Comparison of ENCODE assay signal across 16 cellular contexts in genomic region chr3:179425075-179425474, GRCh38. TPM values are rescaled to one million over a fixed set of nuclear protein-coding genes. Genes with fewer than 3 reads are reported as not detected.
DNase-seq lines count a peak whose midpoint lies in the region; ATAC-seq and TF ChIP-seq lines count a peak whose summit lies in the region.
"Had no signal": no experiment of that assay in that cellular context is flagged by ENCODE, and none has a peak within 500 bp of the region (broad histone marks: within the 10 kb centered on the region; RNA-seq: fewer than 3 reads in every experiment).

No MANE protein-coding gene starts in this region.

- H3K27ac ChIP-seq in mesendoderm (ENCODE audit: low read depth, low read length) (no peak overlapping the region), osteoblast (ENCODE audit: low read depth, low read length) (no peak overlapping the region)
- H3K27ac ChIP-seq: GM23248 had no signal

- no peak for TF ChIP-seq CTCF in osteoblast (IDR thresholded peaks at IDR 0.05; ENCODE audit: extremely low read depth, low read depth, low read length)

- H3K4me3 ChIP-seq in mesendoderm (ENCODE audit: low read length): no peak overlapping the region
- no peak overlapping the region for H3K4me3 ChIP-seq in osteoblast (ENCODE audit: insufficient read depth, low read length)
- H3K4me3 ChIP-seq: GM23248 had no signal

- no peak overlapping the region for H2BK120ac ChIP-seq in mesendoderm (ENCODE audit: low read depth, low read length)

- no peak overlapping the region for H3K4me2 ChIP-seq in mesendoderm (ENCODE audit: low read length)
- no peak overlapping the region for H3K4me2 ChIP-seq in osteoblast (ENCODE audit: insufficient read depth, low read length)

- peaks cover 15 to 50% of the 10 kb centered on the region in 2 donors for H3K4me1 Mint-ChIP-seq in stimulated activated naive B cell treated with anti-CD40 and anti-IgM and Interleukin-4, amounts not matched to agents 10 μg/mL and 1 μg/mL and 100 μg/mL, for 72 hours
- H3K4me1 Mint-ChIP-seq: CD4-positive, alpha-beta memory T cell had no signal

- no peak overlapping the region for H4K8ac ChIP-seq in mesendoderm (ENCODE audit: low read depth, low read length)

- no peak overlapping the region for H2AFZ ChIP-seq in osteoblast (ENCODE audit: low read length)
- H2AFZ ChIP-seq: GM23248 had no signal

- H3K9me3 Mint-ChIP-seq in stimulated activated naive B cell treated with anti-CD40 and anti-IgM and Interleukin-4, amounts not matched to agents 10 μg/mL and 1 μg/mL and 100 μg/mL, for 72 hours: no peaks in the 10 kb centered on the region

- no peak overlapping the region for H4K5ac ChIP-seq in mesendoderm (ENCODE audit: low read length)

- peaks cover 20% of the 10 kb centered on the region for H3K79me1 ChIP-seq in mesendoderm (ENCODE audit: low read length)

- peaks cover 2% of the 10 kb centered on the region for H3K4me1 ChIP-seq in mesendoderm (ENCODE audit: control insufficient read depth, low read depth, low read length)
- H3K4me1 ChIP-seq in osteoblast (ENCODE audit: insufficient read depth, low read length): no peaks in the 10 kb centered on the region

- H2BK5ac ChIP-seq in mesendoderm (ENCODE audit: low read length): no peak overlapping the region

- WGBS in mesendoderm (ENCODE audit: extremely low coverage, insufficient coverage, low lambda C conversion rate): no CpG with 5 or more reads among the region's 6 CpGs

- no peaks in the 10 kb centered on the region for H3K9me3 ChIP-seq in osteoblast (ENCODE audit: low read depth, low read length)

- no peak overlapping the region for H3K4me3 Mint-ChIP-seq in stimulated activated naive B cell treated with anti-CD40 and anti-IgM and Interleukin-4, amounts not matched to agents 10 μg/mL and 1 μg/mL and 100 μg/mL, for 72 hours

- no peak for ATAC-seq in stimulated activated naive B cell treated with anti-CD40 and anti-IgM and Interleukin-4, amounts not matched to agents 10 μg/mL and 1 μg/mL and 100 μg/mL, for 72 hours (replicated peaks)
- ATAC-seq in HG02763 (IDR thresholded peaks at IDR 0.05; ENCODE audit: unreplicated experiment): no peak
- ATAC-seq in GM21619 (IDR thresholded peaks at IDR 0.05; ENCODE audit: unreplicated experiment): no peak

- H3K79me2 ChIP-seq in mesendoderm (ENCODE audit: control insufficient read depth, insufficient read depth, low read length) (peaks cover 23% of the 10 kb centered on the region), osteoblast (ENCODE audit: insufficient read depth, low read length) (peaks cover 51% of the 10 kb centered on the region)

- no peak overlapping the region for H3K23ac ChIP-seq in mesendoderm (ENCODE audit: low read length)

- H3K56ac ChIP-seq in mesendoderm (ENCODE audit: low read length): no peak overlapping the region

- no peak overlapping the region for H2BK15ac ChIP-seq in mesendoderm (replicated peaks; ENCODE audit: low read depth)

- H3K27me3 ChIP-seq in mesendoderm (ENCODE audit: insufficient read depth, low read length, poor library complexity): no peaks in the 10 kb centered on the region
- no peaks in the 10 kb centered on the region for H3K27me3 ChIP-seq in osteoblast (ENCODE audit: insufficient read depth, low read length)

- H3K36me3 ChIP-seq in mesendoderm (ENCODE audit: control insufficient read depth, insufficient read depth, low read length): peaks cover 2% of the 10 kb centered on the region
- peaks cover 12% of the 10 kb centered on the region for H3K36me3 ChIP-seq in osteoblast (ENCODE audit: insufficient read depth, low read length)

- no peak overlapping the region for H3K9ac ChIP-seq in mesendoderm (ENCODE audit: low read length)
- H3K9ac ChIP-seq: GM23248 had no signal

- no peaks in the 10 kb centered on the region for H4K20me1 ChIP-seq in osteoblast (ENCODE audit: insufficient read depth, low read length)

- peak overlapping the region; percentile 75 for H3K27ac Mint-ChIP-seq in stimulated activated naive B cell treated with anti-CD40 and anti-IgM and Interleukin-4, amounts not matched to agents 10 μg/mL and 1 μg/mL and 100 μg/mL, for 72 hours
- H3K27ac Mint-ChIP-seq: CD4-positive, alpha-beta memory T cell had no signal

- DNase-seq in mesendoderm (peak; percentile 35), osteoblast (ENCODE audit: insufficient read length, low spot score, missing footprints) (peak; percentile 21), NOMO-1 treated with DMSO at 0.1 percent for 48 hours (lab: John Stamatoyannopoulos, UW; ENCODE audit: unreplicated experiment) (no peak)
- no peak for DNase-seq in stimulated activated naive B cell treated with anti-CD40 and anti-IgM and Interleukin-4, amounts not matched to agents 10 μg/mL and 1 μg/mL and 100 μg/mL, for 72 hours
- DNase-seq: C1 segment of cervical spinal cord; Calu3; CD4-positive, alpha-beta memory T cell; COR-L47; DMS53; DMS79 treated with DMSO at 0.1 percent for 48 hours; GF-D8; GM23248; H7; HCEC 1CT had no signal

- no peaks in the 10 kb centered on the region for H3K27me3 Mint-ChIP-seq in stimulated activated naive B cell treated with anti-CD40 and anti-IgM and Interleukin-4, amounts not matched to agents 10 μg/mL and 1 μg/mL and 100 μg/mL, for 72 hours

- H3K18ac ChIP-seq in mesendoderm (ENCODE audit: low read length): no peak overlapping the region

- no peak overlapping the region for H3K4ac ChIP-seq in mesendoderm (ENCODE audit: low read depth, low read length)

- H2AK5ac ChIP-seq in mesendoderm (ENCODE audit: low read length): no peak overlapping the region

- H3K36me3 Mint-ChIP-seq in stimulated activated naive B cell treated with anti-CD40 and anti-IgM and Interleukin-4, amounts not matched to agents 10 μg/mL and 1 μg/mL and 100 μg/mL, for 72 hours: peaks cover 34 to 41% of the 10 kb centered on the region in 2 donors
- H3K36me3 Mint-ChIP-seq: CD4-positive, alpha-beta memory T cell had no signal

RNA-seq across cellular contexts. Expression of gene GNB4, which starts 26.2 kb away (rescaled TPM):
- 44.9 TPM for polyA plus RNA-seq in mesendoderm (2013, experiment 1 of 2)
- 45.5 TPM for polyA plus RNA-seq in mesendoderm (2013, experiment 2 of 2)
- 79.3 and 92.3 TPM in 2 replicates for total RNA-seq in osteoblast

Comparison
In these comparisons a context has a peak if more than half of its experiments do, and no peak if none do; other contexts are left out.
1. DNase-seq: peak in mesendoderm (single experiment) and osteoblast (single experiment); none in stimulated activated naive B cell treated with anti-CD40 and anti-IgM and Interleukin-4, amounts not matched to agents 10 μg/mL and 1 μg/mL and 100 μg/mL, for 72 hours (single experiment) and NOMO-1 treated with DMSO at 0.1 percent for 48 hours (single experiment).